In the genomic region with DNA sequence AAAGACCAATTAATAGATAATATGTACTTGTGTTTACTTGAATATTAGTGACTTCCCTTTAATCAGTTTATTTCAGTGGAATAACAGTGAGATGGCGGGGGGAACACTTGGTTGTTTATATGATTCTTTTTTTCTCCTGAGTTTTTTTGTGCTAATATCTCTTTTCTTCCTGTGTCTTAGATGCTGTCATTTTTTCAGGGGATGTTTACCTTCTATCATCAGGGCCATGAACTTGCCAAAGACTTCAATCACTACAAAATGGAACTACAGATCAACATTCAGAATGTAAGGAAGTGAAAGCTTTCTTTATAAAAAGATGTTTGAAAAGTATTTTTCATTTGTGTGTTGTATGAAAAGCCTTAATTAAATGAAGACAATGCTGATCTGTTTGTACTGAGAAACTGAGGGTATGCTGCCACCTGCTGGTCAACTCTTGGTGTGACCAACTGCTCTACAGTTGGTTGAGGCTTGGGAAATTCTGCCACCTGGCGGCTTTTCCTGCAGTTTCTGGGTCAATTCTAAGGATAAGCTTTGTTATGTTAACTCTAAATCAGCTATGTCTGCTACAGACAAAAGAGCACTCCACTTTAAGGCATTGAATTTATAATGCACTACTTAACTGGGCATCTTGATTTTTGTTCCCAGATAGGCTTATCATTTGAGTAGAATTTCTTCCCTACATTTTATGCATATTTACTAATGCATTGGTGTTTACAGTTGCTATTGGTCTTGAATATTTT, we compare ENCODE assay signal across 8 cellular contexts.
DNase-seq lines count a peak whose midpoint lies in the region; ATAC-seq and TF ChIP-seq lines count a peak whose summit lies in the region.

No MANE protein-coding gene starts in this region.

- no peaks in the 10 kb centered on the region for H3K27me3 Mint-ChIP-seq in activated T-cell treated with anti-CD3 and anti-CD28 coated beads, Interleukin-2, amount 50 U/mL, for 72 hours (ENCODE audit: low read depth)
- peaks cover 8% of the 10 kb centered on the region for H3K27me3 Mint-ChIP-seq in neural crest cell (ENCODE audit: low read depth)

- WGBS in stomach, 5 donors: 21 to 32% (median 25%) methylated on average over 2 of the region's 2 CpGs

- no peaks in the 10 kb centered on the region for H3K9me2 ChIP-seq in Karpas-422 (replicated peaks; ENCODE audit: insufficient read depth, low read length)

- POLR2A ChIA-PET in Panc1 (lab: Charles Lee): interaction anchor here (0.6 kb wide), 1 partner anchor 102 kb away, joined by 3 read pairs; no protein-coding TSS in a partner anchor

- TF ChIP-seq CTCF in Panc1 (IDR thresholded peaks at IDR 0.05) (peak; percentile 92), fibroblast of the aortic adventitia (IDR thresholded peaks at IDR 0.05; ENCODE audit: insufficient read depth, low read length) (peak; percentile 96), neural crest cell (conservative IDR thresholded peaks at IDR 0.05) (peak; percentile 100), stomach (IDR thresholded peaks at IDR 0.05) (peak in 6 of 7 experiments; percentile 89 to 100 (median 98))

- no peaks in the 10 kb centered on the region for H4K20me1 ChIP-seq in Karpas-422 (ENCODE audit: insufficient read depth, low read depth, low read length)

- ATAC-seq in GM21825 (IDR thresholded peaks at IDR 0.05; ENCODE audit: unreplicated experiment): peak; percentile 84
- peak; percentile 99 for ATAC-seq in Panc1
- peak; percentile 98 for ATAC-seq in activated T-cell treated with anti-CD3 and anti-CD28 coated beads, Interleukin-2, amount 50 U/mL, for 72 hours (replicated peaks in 1 of 2)

- no peak overlapping the region for H3K4me3 Mint-ChIP-seq in activated T-cell treated with anti-CD3 and anti-CD28 coated beads, Interleukin-2, amount 50 U/mL, for 72 hours
- no peak overlapping the region for H3K4me3 Mint-ChIP-seq in neural crest cell

- in situ Hi-C loops in Panc1 (cut with HindIII; ENCODE audit: low pct_unique_long_range_greater_than_20kb, low sequenced_read_pairs): no loop called here

- H3K4me1 Mint-ChIP-seq in activated T-cell treated with anti-CD3 and anti-CD28 coated beads, Interleukin-2, amount 50 U/mL, for 72 hours (ENCODE audit: low read depth): peaks cover 8% of the 10 kb centered on the region
- H3K4me1 Mint-ChIP-seq in neural crest cell: no peaks in the 10 kb centered on the region

- CTCF ChIA-PET in Panc1 (lab: Charles Lee): interaction anchor here (0.6 to 1.2 kb wide), 20 partner anchors 10 to 1463 kb away, joined by 3 to 10 read pairs (median 4); a partner anchor contains a TSS

- no peaks in the 10 kb centered on the region for H3K9me3 Mint-ChIP-seq in activated T-cell treated with anti-CD3 and anti-CD28 coated beads, Interleukin-2, amount 50 U/mL, for 72 hours
- H3K9me3 Mint-ChIP-seq in neural crest cell: no peaks in the 10 kb centered on the region

- no peak overlapping the region for H3K4me2 ChIP-seq in Karpas-422 (ENCODE audit: low read depth, low read length, poor library complexity, severe bottlenecking)

- H3K36me3 Mint-ChIP-seq in activated T-cell treated with anti-CD3 and anti-CD28 coated beads, Interleukin-2, amount 50 U/mL, for 72 hours (ENCODE audit: insufficient read depth in 2 of 2): no peaks in the 10 kb centered on the region
- no peaks in the 10 kb centered on the region for H3K36me3 Mint-ChIP-seq in neural crest cell (ENCODE audit: low read depth)

- BruUV-seq in Panc1 (replicated peaks; lab: Mats Ljungman, UMichigan): no TSS peak

- H3K27me3 ChIP-seq in Karpas-422 (ENCODE audit: low read length): no peaks in the 10 kb centered on the region; the same call in 1 of the 2 replicates
- no peaks in the 10 kb centered on the region for H3K27me3 ChIP-seq in Panc1 (ENCODE audit: control insufficient read depth, insufficient read depth, low read length)
- H3K27me3 ChIP-seq in stomach: no peaks in the 10 kb centered on the region

- H3K27ac ChIP-seq in Karpas-422 (ENCODE audit: low read length) (no peak overlapping the region), Panc1 (ENCODE audit: low read length) (no peak overlapping the region), stomach (peak overlapping the region in 3 of 5 donors; percentile 12 to 54 (median 21))

- intact Hi-C loops in Panc1 (cut with micrococcal nuclease; ENCODE audit: unreplicated experiment) (loop anchor here (1.0 to 10.0 kb wide), 3 partner anchors 158 to 252 kb away; a partner anchor contains a TSS), stomach (cut with DNase I; ENCODE audit: low total_unique reads) (loop anchor here (5.0 kb wide), 1 partner anchor 159 kb away; no protein-coding TSS in a partner anchor)

- H3K79me2 ChIP-seq in Karpas-422 (ENCODE audit: low read length): no peaks in the 10 kb centered on the region

- no peaks in the 10 kb centered on the region for H3K4me1 ChIP-seq in Karpas-422 (ENCODE audit: low read length)
- no peaks in the 10 kb centered on the region for H3K4me1 ChIP-seq in Panc1 (ENCODE audit: control insufficient read depth, insufficient read depth, low read length)
- peaks cover 12 to 55% (median 37%) of the 10 kb centered on the region in 4 donors for H3K4me1 ChIP-seq in stomach

- no peak for TF ChIP-seq EP300 in stomach (IDR thresholded peaks at IDR 0.05)

- no peak overlapping the region for H3K9ac ChIP-seq in Karpas-422 (ENCODE audit: low read length)

- H2AFZ ChIP-seq in Karpas-422 (ENCODE audit: low read length): no peak overlapping the region

- TF ChIP-seq POLR2A in stomach (IDR thresholded peaks at IDR 0.05): no peak

- no peak overlapping the region for H3K4me3 ChIP-seq in Karpas-422 (ENCODE audit: low read length)
- H3K4me3 ChIP-seq in Panc1 (ENCODE audit: low read depth in 2 of 2, low read length in 2 of 2): no peak overlapping the region
- no peak overlapping the region for H3K4me3 ChIP-seq in fibroblast of the aortic adventitia (ENCODE audit: low read depth, low read length)
- no peak overlapping the region for H3K4me3 ChIP-seq in stomach

- DNase-seq in EH (ENCODE audit: low read depth) (peak; percentile 89), Karpas-422 (peak; percentile 97), Panc1 (ENCODE audit: low read depth, low spot score) (peak; percentile 69), fibroblast of the aortic adventitia (ENCODE audit: low read depth) (peak; percentile 96), neural crest cell (ENCODE audit: low read depth, low spot score) (peak; percentile 96), stomach (peak; percentile 96)
- peak; percentile 90 to 91 for DNase-seq in activated T-cell treated with anti-CD3 and anti-CD28 coated beads, Interleukin-2, amount 50 U/mL, for 72 hours

- H3K36me3 ChIP-seq in Karpas-422 (ENCODE audit: insufficient read depth, low read length) (no peaks in the 10 kb centered on the region), Panc1 (ENCODE audit: control insufficient read depth, insufficient read depth, low read length) (no peaks in the 10 kb centered on the region; the same call in 1 of the 2 replicates), stomach (peaks cover 6 to 29% (median 27%) of the 10 kb centered on the region in 4 donors)

- H3K27ac Mint-ChIP-seq in activated T-cell treated with anti-CD3 and anti-CD28 coated beads, Interleukin-2, amount 50 U/mL, for 72 hours: peak overlapping the region; percentile 44
- H3K27ac Mint-ChIP-seq in neural crest cell (ENCODE audit: unreplicated experiment): no peak overlapping the region

- H3K9me3 ChIP-seq in Karpas-422 (ENCODE audit: low read length) (no peaks in the 10 kb centered on the region), Panc1 (ENCODE audit: control insufficient read depth, insufficient read depth, low read depth, low read length) (no peaks in the 10 kb centered on the region), stomach (no peaks in the 10 kb centered on the region)

Comparison
In these comparisons a context has a peak if more than half of its experiments do, and no peak if none do; other contexts are left out.
1. H3K27ac ChIP-seq: peak in stomach (3 of 5); none in Karpas-422 (single experiment) and Panc1 (single experiment).
2. Peak in every context shown above with its lines, with median percentiles within 50 percentile points of each other: DNase-seq, ATAC-seq and CTCF ChIP-seq.